23 cellular contexts compared by ENCODE assay signal in genomic region chr2:83953661-83954060, GRCh38.
"Had no signal": no experiment of that assay in that cellular context is flagged by ENCODE, and none has a peak within 500 bp of the region (broad histone marks: within the 10 kb centered on the region; RNA-seq: fewer than 3 reads in every experiment).

No MANE protein-coding gene starts in this region.

- DNase-seq: activated CD4-positive, alpha-beta memory T cell treated with anti-CD3 and anti-CD28 coated beads, Interleukin-2, amount 10 ng/mL, durations not matched to agents 7 days and 5 days; activated CD4-positive, alpha-beta T cell treated with anti-CD3 and anti-CD28 coated beads for 48 hours; activated CD4-positive, CD25-positive, alpha-beta regulatory T cell; activated CD8-positive, alpha-beta memory T cell treated with anti-CD3 and anti-CD28 coated beads, Interleukin-2, amount 10 ng/mL, durations not matched to agents 7 days and 5 days; activated naive CD8-positive, alpha-beta T cell treated with anti-CD3 and anti-CD28 coated beads, Interleukin-2, amount 10 ng/mL, durations not matched to agents 7 days and 5 days; amygdala; body of pancreas; central memory CD4-positive, alpha-beta T cell; naive thymus-derived CD8-positive, alpha-beta T cell; sigmoid colon; spleen; stimulated activated CD8-positive, alpha-beta memory T cell treated with anti-CD3 and anti-CD28 coated beads, Interleukin-4, amount 100 ng/mL, for 48 hours; stimulated activated naive CD4-positive, alpha-beta T cell; T-cell; T-helper 9 cell; thyroid gland; uterus had no signal

- ATAC-seq: activated CD8-positive, alpha-beta memory T cell treated with anti-CD3 and anti-CD28 coated beads, Interleukin-2, amount 10 ng/mL, durations not matched to agents 7 days and 5 days; left lobe of liver; naive thymus-derived CD8-positive, alpha-beta T cell; T-cell had no signal

- H3K9me3 ChIP-seq: body of pancreas, neutrophil, sigmoid colon, spleen, thyroid gland, uterus had no signal

- H3K36me3 ChIP-seq: neutrophil, sigmoid colon, spleen, thyroid gland, uterus had no signal

- H3K4me3 ChIP-seq: body of pancreas, hepatocyte, sigmoid colon, spleen, thyroid gland, uterus had no signal

- H3K27me3 ChIP-seq: body of pancreas, dorsolateral prefrontal cortex, foreskin keratinocyte, hepatocyte, neutrophil, sigmoid colon, spleen, thyroid gland, uterus had no signal

- H3K4me1 ChIP-seq: body of pancreas, foreskin keratinocyte, parathyroid adenoma, sigmoid colon, spleen, thyroid gland, uterus had no signal

- H3K27ac ChIP-seq: foreskin keratinocyte, hepatocyte, neutrophil, parathyroid adenoma, sigmoid colon, spleen, thyroid gland, uterus had no signal
